In the genomic region with DNA sequence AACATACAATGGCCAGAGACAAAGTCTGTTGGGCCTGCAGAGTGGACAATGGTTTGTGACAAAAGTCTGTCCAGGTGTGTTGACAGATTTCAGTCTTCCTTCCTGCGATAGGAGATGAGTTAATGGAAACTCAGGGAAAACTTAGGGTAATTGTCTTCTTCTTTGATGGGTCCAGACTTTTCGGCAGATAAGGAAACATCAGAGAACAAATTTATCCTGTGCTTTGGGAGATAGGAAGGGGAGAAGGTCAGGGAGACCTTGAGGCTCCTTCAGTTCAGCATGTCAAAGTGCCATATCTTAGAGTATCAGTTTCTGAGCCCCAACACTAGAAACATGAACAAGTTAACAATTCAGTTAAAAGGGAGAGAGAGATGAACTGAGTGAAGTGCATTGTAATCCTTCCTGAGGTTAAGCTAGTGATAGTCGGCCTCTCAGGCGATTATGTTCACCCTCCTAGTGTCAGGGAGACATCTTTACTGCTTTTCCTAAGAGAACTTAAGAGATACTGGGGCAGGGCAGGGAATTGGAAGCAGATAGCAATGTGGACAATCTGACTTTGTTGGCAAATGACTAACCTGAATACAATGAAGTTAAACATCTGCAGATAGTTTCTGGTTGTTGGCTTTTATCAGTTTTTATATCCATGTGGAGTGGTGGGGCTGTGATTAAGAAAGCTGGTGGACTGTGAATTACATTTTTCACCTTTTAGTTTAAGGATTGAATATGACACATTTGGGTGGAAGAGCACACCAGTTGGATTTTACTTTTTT, we compare ENCODE assay signal across 1 cellular context.
A peak's percentile ranks its signal among the peaks of the same experiment; 100 is the strongest.
TF ChIP-seq lines count a peak whose summit lies in the region.

No MANE protein-coding gene starts in this region.

TF ChIP-seq in SK-N-SH, 30 proteins besides CTCF, POLR2A, EP300 and RAD21 (continued from another document):
- TF ChIP-seq, protein P1, sequence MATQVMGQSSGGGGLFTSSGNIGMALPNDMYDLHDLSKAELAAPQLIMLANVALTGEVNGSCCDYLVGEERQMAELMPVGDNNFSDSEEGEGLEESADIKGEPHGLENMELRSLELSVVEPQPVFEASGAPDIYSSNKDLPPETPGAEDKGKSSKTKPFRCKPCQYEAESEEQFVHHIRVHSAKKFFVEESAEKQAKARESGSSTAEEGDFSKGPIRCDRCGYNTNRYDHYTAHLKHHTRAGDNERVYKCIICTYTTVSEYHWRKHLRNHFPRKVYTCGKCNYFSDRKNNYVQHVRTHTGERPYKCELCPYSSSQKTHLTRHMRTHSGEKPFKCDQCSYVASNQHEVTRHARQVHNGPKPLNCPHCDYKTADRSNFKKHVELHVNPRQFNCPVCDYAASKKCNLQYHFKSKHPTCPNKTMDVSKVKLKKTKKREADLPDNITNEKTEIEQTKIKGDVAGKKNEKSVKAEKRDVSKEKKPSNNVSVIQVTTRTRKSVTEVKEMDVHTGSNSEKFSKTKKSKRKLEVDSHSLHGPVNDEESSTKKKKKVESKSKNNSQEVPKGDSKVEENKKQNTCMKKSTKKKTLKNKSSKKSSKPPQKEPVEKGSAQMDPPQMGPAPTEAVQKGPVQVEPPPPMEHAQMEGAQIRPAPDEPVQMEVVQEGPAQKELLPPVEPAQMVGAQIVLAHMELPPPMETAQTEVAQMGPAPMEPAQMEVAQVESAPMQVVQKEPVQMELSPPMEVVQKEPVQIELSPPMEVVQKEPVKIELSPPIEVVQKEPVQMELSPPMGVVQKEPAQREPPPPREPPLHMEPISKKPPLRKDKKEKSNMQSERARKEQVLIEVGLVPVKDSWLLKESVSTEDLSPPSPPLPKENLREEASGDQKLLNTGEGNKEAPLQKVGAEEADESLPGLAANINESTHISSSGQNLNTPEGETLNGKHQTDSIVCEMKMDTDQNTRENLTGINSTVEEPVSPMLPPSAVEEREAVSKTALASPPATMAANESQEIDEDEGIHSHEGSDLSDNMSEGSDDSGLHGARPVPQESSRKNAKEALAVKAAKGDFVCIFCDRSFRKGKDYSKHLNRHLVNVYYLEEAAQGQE (IDR thresholded peaks at IDR 0.05; ENCODE audit: low read depth, low read length) = no peak
- TF ChIP-seq GABPA (IDR thresholded peaks at IDR 0.05; ENCODE audit: low read depth) (no peak), USF2 (IDR thresholded peaks at IDR 0.05; ENCODE audit: borderline replicate concordance, low read depth, low read length) (no peak), MEF2A (IDR thresholded peaks at IDR 0.05; ENCODE audit: borderline replicate concordance, low read depth) (peak; percentile 33; the same call in 1 of the 2 replicates), RCOR1 (IDR thresholded peaks at IDR 0.05; ENCODE audit: low read length) (no peak), CHD2 (IDR thresholded peaks at IDR 0.05; ENCODE audit: low read length, partially characterized antibody) (no peak)
- TF ChIP-seq, protein P2, sequence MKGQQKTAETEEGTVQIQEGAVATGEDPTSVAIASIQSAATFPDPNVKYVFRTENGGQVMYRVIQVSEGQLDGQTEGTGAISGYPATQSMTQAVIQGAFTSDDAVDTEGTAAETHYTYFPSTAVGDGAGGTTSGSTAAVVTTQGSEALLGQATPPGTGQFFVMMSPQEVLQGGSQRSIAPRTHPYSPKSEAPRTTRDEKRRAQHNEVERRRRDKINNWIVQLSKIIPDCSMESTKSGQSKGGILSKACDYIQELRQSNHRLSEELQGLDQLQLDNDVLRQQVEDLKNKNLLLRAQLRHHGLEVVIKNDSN (IDR thresholded peaks at IDR 0.05; ENCODE audit: borderline replicate concordance, low read depth) = no peak
- TF ChIP-seq, protein P3, sequence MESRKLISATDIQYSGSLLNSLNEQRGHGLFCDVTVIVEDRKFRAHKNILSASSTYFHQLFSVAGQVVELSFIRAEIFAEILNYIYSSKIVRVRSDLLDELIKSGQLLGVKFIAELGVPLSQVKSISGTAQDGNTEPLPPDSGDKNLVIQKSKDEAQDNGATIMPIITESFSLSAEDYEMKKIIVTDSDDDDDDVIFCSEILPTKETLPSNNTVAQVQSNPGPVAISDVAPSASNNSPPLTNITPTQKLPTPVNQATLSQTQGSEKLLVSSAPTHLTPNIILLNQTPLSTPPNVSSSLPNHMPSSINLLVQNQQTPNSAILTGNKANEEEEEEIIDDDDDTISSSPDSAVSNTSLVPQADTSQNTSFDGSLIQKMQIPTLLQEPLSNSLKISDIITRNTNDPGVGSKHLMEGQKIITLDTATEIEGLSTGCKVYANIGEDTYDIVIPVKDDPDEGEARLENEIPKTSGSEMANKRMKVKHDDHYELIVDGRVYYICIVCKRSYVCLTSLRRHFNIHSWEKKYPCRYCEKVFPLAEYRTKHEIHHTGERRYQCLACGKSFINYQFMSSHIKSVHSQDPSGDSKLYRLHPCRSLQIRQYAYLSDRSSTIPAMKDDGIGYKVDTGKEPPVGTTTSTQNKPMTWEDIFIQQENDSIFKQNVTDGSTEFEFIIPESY (IDR thresholded peaks at IDR 0.05; ENCODE audit: borderline replicate concordance, low read depth) = no peak
- TF ChIP-seq, protein P4, sequence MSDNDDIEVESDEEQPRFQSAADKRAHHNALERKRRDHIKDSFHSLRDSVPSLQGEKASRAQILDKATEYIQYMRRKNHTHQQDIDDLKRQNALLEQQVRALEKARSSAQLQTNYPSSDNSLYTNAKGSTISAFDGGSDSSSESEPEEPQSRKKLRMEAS (IDR thresholded peaks at IDR 0.05; ENCODE audit: low read depth) = no peak
